In the genomic region with DNA sequence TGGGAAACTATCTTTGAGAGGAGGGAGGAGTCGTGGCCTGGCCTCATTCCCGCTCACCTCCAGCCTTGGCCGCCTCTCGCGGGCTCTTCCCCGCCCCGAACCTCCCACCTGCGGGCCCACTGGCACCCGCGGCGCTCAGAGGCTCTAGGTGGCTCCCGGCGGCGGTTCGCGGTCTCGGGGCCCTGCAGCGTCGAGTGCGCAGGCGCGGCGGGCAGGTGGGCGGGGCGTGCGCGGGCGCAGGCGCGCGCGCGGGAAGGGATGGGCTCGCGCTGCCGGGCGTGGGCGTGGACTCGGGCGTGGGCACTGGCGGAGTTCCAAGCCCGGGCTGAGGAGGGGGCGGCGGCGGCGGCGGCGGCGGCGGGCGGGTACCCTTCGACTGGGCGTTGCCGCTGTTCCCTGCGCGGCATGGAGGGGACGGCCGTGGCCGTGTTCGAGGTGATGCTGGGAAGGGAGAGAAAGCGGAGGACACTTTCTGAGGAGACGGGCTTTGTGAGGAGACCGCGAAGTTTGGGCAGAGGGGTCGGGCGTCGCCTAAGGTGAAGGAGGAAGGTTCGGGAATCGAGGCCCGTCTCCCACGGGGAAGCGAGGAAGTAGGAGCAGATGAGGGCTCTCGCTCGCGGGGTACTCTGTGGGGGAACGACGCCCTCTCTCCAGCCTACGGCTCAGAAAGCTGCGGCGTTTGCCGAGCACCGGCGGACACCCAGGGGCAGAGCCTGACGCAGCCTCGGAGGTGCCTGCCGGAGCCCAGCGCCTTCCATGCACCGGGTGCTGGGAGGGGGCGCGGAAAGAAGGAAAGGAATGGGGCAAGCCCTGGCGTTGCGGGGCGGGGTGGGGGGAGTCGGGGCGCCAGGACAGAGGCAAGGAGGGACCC, we compare ENCODE assay signal across 8 cellular contexts. TPM values are rescaled to one million over a fixed set of nuclear protein-coding genes. Genes with fewer than 3 reads are reported as not detected.
DNase-seq lines count a peak whose midpoint lies in the region; TF ChIP-seq lines count a peak whose summit lies in the region.

No MANE protein-coding gene starts in this region.

- no peak overlapping the region for H4K91ac ChIP-seq in neuronal stem cell (ENCODE audit: low read depth, low read length, poor library complexity)

- no peaks in the 10 kb centered on the region for H3K9me3 ChIP-seq in MM.1S (replicated peaks; ENCODE audit: insufficient read depth, low read length)
- H3K9me3 ChIP-seq in SJCRH30 (replicated peaks) = no peaks in the 10 kb centered on the region
- no peaks in the 10 kb centered on the region for H3K9me3 ChIP-seq in neuronal stem cell (replicated peaks in 1 of 2; ENCODE audit: control insufficient read depth in 2 of 2, insufficient read depth in 1 of 2, low read depth in 1 of 2, low read length in 2 of 2)

- no peak overlapping the region for H2BK120ac ChIP-seq in neuronal stem cell (ENCODE audit: low read depth, low read length)

- H2AK5ac ChIP-seq in neuronal stem cell (ENCODE audit: low read depth, low read length) = peak overlapping the region; percentile 34

- H2BK12ac ChIP-seq in neuronal stem cell (ENCODE audit: low read length) = peak overlapping the region; percentile 58

- H3K27ac ChIP-seq in MM.1S (ENCODE audit: low read length) (peak overlapping the region; percentile 73), SJCRH30 (0 out of 2 replicates have a peak overlapping the region, but pooled peaks have one; percentile 20), neuronal stem cell (replicated peaks; ENCODE audit: low read length) (peak overlapping the region; percentile 63), substantia nigra (ENCODE audit: low read depth, low read length, poor library complexity, severe bottlenecking) (peak overlapping the region; percentile 71)

- H3K4me1 ChIP-seq in MM.1S (ENCODE audit: low read length) (no peaks in the 10 kb centered on the region), SJCRH30 (no peaks in the 10 kb centered on the region), neuronal stem cell (ENCODE audit: control insufficient read depth in 2 of 2, insufficient read depth in 1 of 2, low read depth in 1 of 2, low read length in 2 of 2) (peaks cover 3 to 7% of the 10 kb centered on the region in 2 donors)

- peaks cover 3% of the 10 kb centered on the region for H3K79me1 ChIP-seq in neuronal stem cell (ENCODE audit: low read depth, low read length)

- H3K79me2 ChIP-seq in MM.1S (ENCODE audit: low read length) = peaks cover 42% of the 10 kb centered on the region

- peak overlapping the region; percentile 94 for H2BK15ac ChIP-seq in neuronal stem cell (ENCODE audit: low read length)

- peak overlapping the region; percentile 89 for H3K4ac ChIP-seq in neuronal stem cell (ENCODE audit: low read length)

- H3K18ac ChIP-seq in neuronal stem cell (ENCODE audit: low read length) = peak overlapping the region; percentile 99

- H3K36me3 ChIP-seq in H7 (replicated peaks; ENCODE audit: control insufficient read depth, insufficient read depth, low read length) (no peaks in the 10 kb centered on the region), MM.1S (replicated peaks; ENCODE audit: insufficient read depth, low read length) (no peaks in the 10 kb centered on the region), SJCRH30 (no peaks in the 10 kb centered on the region), neuronal stem cell (replicated peaks in 1 of 2; ENCODE audit: control insufficient read depth in 2 of 2, insufficient read depth in 2 of 2, low read length in 2 of 2) (no peaks in the 10 kb centered on the region)

- TF ChIP-seq CTCF in MM.1S (IDR thresholded peaks at IDR 0.05; ENCODE audit: low read length) = no peak

- peaks cover 14% of the 10 kb centered on the region for H3F3A ChIP-seq in MM.1S (ENCODE audit: insufficient read depth, low read length)

- DNase-seq in ELR (ENCODE audit: low read depth) = peak; percentile 79
- peak; percentile 97 for DNase-seq in H7
- DNase-seq in MM.1S = peak; percentile 89
- peak; percentile 64 to 79 for DNase-seq in SJCRH30
- DNase-seq in activated naive CD4-positive, alpha-beta T cell (lab: John Stamatoyannopoulos, UW) = peak; percentile 73 to 85 (median 78)
- peak; percentile 32 for DNase-seq in foreskin melanocyte
- peak; percentile 84 for DNase-seq in neuronal stem cell (ENCODE audit: low spot score)
- DNase-seq in substantia nigra (lab: John Stamatoyannopoulos, UW) = peak in 48 of 49 donors; percentile 20 to 96 (median 74)

- H3K14ac ChIP-seq in neuronal stem cell (ENCODE audit: low read length) = peak overlapping the region; percentile 97

- peak overlapping the region; percentile 91 for H3K9ac ChIP-seq in MM.1S (ENCODE audit: low read length)
- H3K9ac ChIP-seq in neuronal stem cell (ENCODE audit: low read depth, low read length, poor library complexity) = peak overlapping the region; percentile 94

- H4K8ac ChIP-seq in neuronal stem cell (ENCODE audit: low read depth, low read length) = peak overlapping the region; percentile 43

- H2AFZ ChIP-seq in MM.1S (ENCODE audit: low read length) (peak overlapping the region; percentile 98), neuronal stem cell (ENCODE audit: low read length) (peak overlapping the region; percentile 90)

- no peaks in the 10 kb centered on the region for H4K20me1 ChIP-seq in MM.1S (ENCODE audit: insufficient read depth, low read length)

- H3K23ac ChIP-seq in neuronal stem cell (ENCODE audit: low read depth, low read length, poor library complexity) = peak overlapping the region; percentile 96

- H3K27me3 ChIP-seq in H7 (ENCODE audit: control insufficient read depth, insufficient read depth, low read length) (peaks cover 2% of the 10 kb centered on the region; the same call in 1 of the 2 replicates), MM.1S (replicated peaks; ENCODE audit: insufficient read depth, low read length) (no peaks in the 10 kb centered on the region), SJCRH30 (no peaks in the 10 kb centered on the region), neuronal stem cell (ENCODE audit: control insufficient read depth in 3 of 3, insufficient read depth in 3 of 3, low read depth in 1 of 3, low read length in 3 of 3) (no peaks in the 10 kb centered on the region)

- no peaks in the 10 kb centered on the region for H3K9me2 ChIP-seq in MM.1S (replicated peaks; ENCODE audit: insufficient read depth, low read length)

- H2BK5ac ChIP-seq in neuronal stem cell (ENCODE audit: low read length) = no peak overlapping the region

- H3K4me2 ChIP-seq in MM.1S (ENCODE audit: low read depth, low read length) = peak overlapping the region; percentile 91
- H3K4me2 ChIP-seq in neuronal stem cell (ENCODE audit: insufficient read depth, low read length, poor library complexity, severe bottlenecking) = peak overlapping the region; percentile 93

- H3K4me3 ChIP-seq in H7 (ENCODE audit: insufficient read depth, low read depth, low read length) (peak overlapping the region; percentile 95), MM.1S (ENCODE audit: low read length) (peak overlapping the region; percentile 90), SJCRH30 (peak overlapping the region; percentile 90), neuronal stem cell (ENCODE audit: low read length in 2 of 2) (peak overlapping the region; percentile 76 to 98)

- no CpG with 5 or more reads among the region's 95 CpGs for WGBS in neuronal stem cell (ENCODE audit: extremely low coverage in 2 of 2, insufficient read length in 2 of 2, insufficient replicate concordance in 1 of 2), 2 donors

RNA-seq across cellular contexts. Expression of gene SPTBN2, which starts 15.7 kb away (rescaled TPM):
- total RNA-seq in H7 (2014; rRNA removed; shearing (Covaris generic)) = 39.2 and 51.2 TPM in 2 replicates
- 4.8 and 8.5 TPM in 2 replicates for total RNA-seq in SJCRH30 (2014; rRNA removed; shearing (Covaris generic))
- 22.0 TPM for polyA plus RNA-seq in neuronal stem cell (2013, experiment 1 of 2)
- polyA plus RNA-seq in neuronal stem cell (2013, experiment 2 of 2) = 21.8 TPM

Comparison
In these comparisons a context has a peak if more than half of its experiments do, and no peak if none do; other contexts are left out.
1. Peak in every context shown above with its lines: DNase-seq, H3K4me3 ChIP-seq and H3K27ac ChIP-seq.
2. DNase-seq: peak in every context shown above with its lines; median percentile 97 in H7; 89 in MM.1S; 84 in neuronal stem cell; 79 in ELR; 78 in activated naive CD4-positive, alpha-beta T cell; 74 in substantia nigra; 72 in SJCRH30; 32 in foreskin melanocyte.
3. H3K27ac ChIP-seq: peak in every context shown above with its lines; median percentile 73 in MM.1S; 71 in substantia nigra; 63 in neuronal stem cell; 20 in SJCRH30.